14 cellular contexts compared by ENCODE assay signal in the genomic region with DNA sequence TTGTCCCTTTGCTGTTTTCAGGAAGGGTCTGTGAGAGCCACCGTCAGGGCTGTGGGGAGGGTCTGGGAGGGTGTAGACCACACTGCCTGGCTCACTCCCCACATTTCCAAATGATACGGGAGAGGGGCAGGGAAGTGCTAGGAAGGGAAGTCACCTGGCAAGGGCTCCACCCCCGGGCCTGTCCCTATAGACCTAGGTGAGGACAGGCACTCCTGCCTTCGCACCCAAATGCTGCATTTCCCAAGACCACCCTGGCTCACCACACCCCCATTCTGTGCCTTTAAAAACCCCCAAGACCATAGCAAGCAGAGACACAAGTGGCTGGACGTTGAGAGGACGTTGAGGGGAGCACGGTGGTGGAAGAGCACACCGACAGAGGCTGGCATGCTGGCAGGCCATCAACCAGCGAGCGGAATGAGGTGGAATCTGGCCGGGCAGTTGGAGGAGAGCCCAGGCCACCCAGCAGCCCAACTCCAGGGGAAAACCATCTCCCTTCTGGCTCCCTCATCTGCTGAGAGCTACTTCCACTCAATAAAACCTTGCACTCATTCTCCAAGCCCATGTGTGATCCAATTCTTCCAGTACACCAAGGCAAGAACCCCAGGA. TPM values are rescaled to one million over a fixed set of nuclear protein-coding genes. Genes with fewer than 3 reads are reported as not detected.
DNase-seq lines count a peak whose midpoint lies in the region; ATAC-seq and TF ChIP-seq lines count a peak whose summit lies in the region.
"Had no signal": no experiment of that assay in that cellular context is flagged by ENCODE, and none has a peak within 500 bp of the region (broad histone marks: within the 10 kb centered on the region; RNA-seq: fewer than 3 reads in every experiment).

No MANE protein-coding gene starts in this region.

- peaks cover 16% of the 10 kb centered on the region; the same call in 1 of the 2 replicates for H4K20me1 ChIP-seq in BLaER1

- H3K4me3 ChIP-seq in BLaER1: no peak overlapping the region
- no peak overlapping the region for H3K4me3 ChIP-seq in WERI-Rb-1 (ENCODE audit: low read depth, low read length)
- no peak overlapping the region for H3K4me3 ChIP-seq in heart right ventricle

- no peak overlapping the region for H3K9ac ChIP-seq in BLaER1

- ATAC-seq in heart right ventricle (peak in 6 of 8 donors; percentile 41 to 82 (median 64)), GM18909 (IDR thresholded peaks at IDR 0.05; ENCODE audit: poor library complexity, unreplicated experiment) (no peak)

- 72 to 76% methylated on average over 11 of the region's 11 CpGs for WGBS in heart right ventricle, 2 donors

- no peaks in the 10 kb centered on the region for H3K27me3 ChIP-seq in BLaER1
- H3K27me3 ChIP-seq in WERI-Rb-1 (ENCODE audit: insufficient read depth, low read depth, severe bottlenecking): no peaks in the 10 kb centered on the region
- H3K27me3 ChIP-seq in heart right ventricle: no peaks in the 10 kb centered on the region

- no peak for TF ChIP-seq CTCF in WERI-Rb-1 (IDR thresholded peaks at IDR 0.05; ENCODE audit: low read depth, low read length)
- no peak for TF ChIP-seq CTCF in heart right ventricle (IDR thresholded peaks at IDR 0.05)

- peaks cover 68% of the 10 kb centered on the region for H3K4me1 ChIP-seq in BLaER1
- peaks cover 0 to 7% (median 0%) of the 10 kb centered on the region in 9 donors for H3K4me1 ChIP-seq in heart right ventricle

- H3K36me3 ChIP-seq in BLaER1: peaks cover 12% of the 10 kb centered on the region; the same call in 1 of the 2 replicates
- H3K36me3 ChIP-seq in WERI-Rb-1: no peaks in the 10 kb centered on the region
- no peaks in the 10 kb centered on the region for H3K36me3 ChIP-seq in heart right ventricle

- H3K4me2 ChIP-seq in BLaER1: peak overlapping the region; percentile 93; the same call in 1 of the 2 replicates

- H3K27ac ChIP-seq in BLaER1 (no peak overlapping the region), WERI-Rb-1 (no peak overlapping the region), heart right ventricle (no peak overlapping the region)
- H3K27ac ChIP-seq: C4-2B had no signal

- H3K9me3 ChIP-seq in BLaER1: no peaks in the 10 kb centered on the region
- H3K9me3 ChIP-seq in WERI-Rb-1 (ENCODE audit: severe bottlenecking): no peaks in the 10 kb centered on the region
- H3K9me3 ChIP-seq in heart right ventricle: no peaks in the 10 kb centered on the region

- peak; percentile 8 for DNase-seq in WERI-Rb-1
- DNase-seq in heart right ventricle: peak; percentile 45 to 52
- peak; percentile 24 for DNase-seq in medulla oblongata (ENCODE audit: extremely low spot score)
- DNase-seq in NCI-H510A treated with DMSO at 0.1 percent for 48 hours (lab: John Stamatoyannopoulos, UW): no peak
- no peak for DNase-seq in iPS-NIHi7 (ENCODE audit: extremely low spot score)
- no peak for DNase-seq in activated CD4-positive, alpha-beta T cell treated with anti-CD3 and anti-CD28 coated beads, Interleukin-2, amount 50 U/mL, for 48 hours
- DNase-seq: NCI-H1092 treated with DMSO at 0.1 percent for 48 hours, NCI-H524 treated with DMSO at 0.1 percent for 48 hours, SHP77 had no signal

- intact Hi-C loops in heart right ventricle (cut with DNase I): loop anchor here in 1 of 10 donors (10.0 kb wide), 1 partner anchor 54 kb away; no protein-coding TSS in a partner anchor

RNA-seq across cellular contexts. Expression of gene GNB1L, which starts 45.7 kb away (rescaled TPM):
- 1 to 10 TPM in 8 of 10 donors, under 1 TPM in 2; 0.76 to 3.6 (median 1.8) TPM for total RNA-seq in heart right ventricle
- 1 to 10 TPM; 2.0 to 9.3 TPM for polyA plus RNA-seq in heart right ventricle

RNA-seq across cellular contexts. Expression of gene RTL10, which starts 45.7 kb away (rescaled TPM):
- 10 to 100 TPM in 2 of 10 donors, 1 to 10 TPM in 8; 5.3 to 12.0 (median 7.2) TPM for total RNA-seq in heart right ventricle
- polyA plus RNA-seq in heart right ventricle: 1 to 10 TPM; 4.0 to 6.5 TPM

RNA-seq across cellular contexts. Expression of gene TBX1, which starts 48.4 kb away (rescaled TPM):
- 1 to 10 TPM in 5 of 10 donors, under 1 TPM in 5; 0.53 to 1.8 (median 1.0) TPM for total RNA-seq in heart right ventricle
- polyA plus RNA-seq in heart right ventricle: 1 to 10 TPM in 1 of 2 donors, under 1 TPM in 1; 0.61 to 1.0 TPM
- total RNA-seq: H4, MCF 10A had no signal

Comparison
In these comparisons a context has a peak if more than half of its experiments do, and no peak if none do; other contexts are left out.
1. DNase-seq: peak in WERI-Rb-1 (single experiment), heart right ventricle (2 of 2) and medulla oblongata (single experiment); none in NCI-H510A treated with DMSO at 0.1 percent for 48 hours (single experiment), iPS-NIHi7 (single experiment) and activated CD4-positive, alpha-beta T cell treated with anti-CD3 and anti-CD28 coated beads, Interleukin-2, amount 50 U/mL, for 48 hours (0 of 2).